8 cellular contexts compared by ENCODE assay signal in genomic region chr18:46169464-46169941, GRCh38.
A peak's percentile ranks its signal among the peaks of the same experiment; 100 is the strongest.
DNase-seq lines count a peak whose midpoint lies in the region; ATAC-seq and TF ChIP-seq lines count a peak whose summit lies in the region.
"Had no signal": no experiment of that assay in that cellular context is flagged by ENCODE, and none has a peak within 500 bp of the region (broad histone marks: within the 10 kb centered on the region; RNA-seq: fewer than 3 reads in every experiment).

No MANE protein-coding gene starts in this region.

- POLR2A ChIA-PET in GM10248 (lab: Yijun Ruan, JAX): interaction anchor here (0.5 kb wide), 1 partner anchor 13 kb away, joined by 9 read pairs; no protein-coding TSS in a partner anchor

- no peak for ATAC-seq in HG02763 (IDR thresholded peaks at IDR 0.05; ENCODE audit: unreplicated experiment)

- H3K79me2 ChIP-seq in OCI-LY1 (ENCODE audit: insufficient read depth, low read length) (peaks cover under 1% of the 10 kb centered on the region), osteoblast (ENCODE audit: insufficient read depth, low read length) (peaks cover 6% of the 10 kb centered on the region)

- H4K20me1 ChIP-seq in OCI-LY1 (ENCODE audit: insufficient read depth, low read length) (no peaks in the 10 kb centered on the region), osteoblast (ENCODE audit: insufficient read depth, low read length) (peaks cover 3% of the 10 kb centered on the region)

- H3K27me3 ChIP-seq in OCI-LY1 (ENCODE audit: insufficient read depth, low read length): no peaks in the 10 kb centered on the region
- H3K27me3 ChIP-seq in osteoblast (ENCODE audit: insufficient read depth, low read length): no peaks in the 10 kb centered on the region

- peak overlapping the region; percentile 66 for H3K27ac ChIP-seq in OCI-LY1 (ENCODE audit: low read depth, low read length, poor library complexity, severe bottlenecking)
- H3K27ac ChIP-seq in osteoblast (ENCODE audit: low read depth, low read length): peak overlapping the region; percentile 49

- H3K9me2 ChIP-seq in OCI-LY1 (ENCODE audit: low read depth, low read length): no peaks in the 10 kb centered on the region

- H3F3A ChIP-seq in OCI-LY1 (ENCODE audit: insufficient read depth, low read length): no peaks in the 10 kb centered on the region; the same call in 1 of the 2 replicates

- H3K9me3 ChIP-seq in OCI-LY1 (ENCODE audit: low read length) (no peaks in the 10 kb centered on the region), osteoblast (ENCODE audit: low read depth, low read length) (no peaks in the 10 kb centered on the region)

- H3K9ac ChIP-seq in OCI-LY1 (ENCODE audit: low read length): no peak overlapping the region

- TF ChIP-seq CTCF in GM12865 (IDR thresholded peaks at IDR 0.05; ENCODE audit: insufficient read depth, low read depth, low read length, missing control alignments): no peak
- TF ChIP-seq CTCF in OCI-LY1 (IDR thresholded peaks at IDR 0.05; ENCODE audit: low read length): no peak
- no peak for TF ChIP-seq CTCF in choroid plexus epithelial cell (conservative IDR thresholded peaks at IDR 0.05; ENCODE audit: low read depth, low read length)
- TF ChIP-seq CTCF in osteoblast (IDR thresholded peaks at IDR 0.05; ENCODE audit: extremely low read depth, low read depth, low read length): no peak
- TF ChIP-seq CTCF in GM10248 (IDR thresholded peaks at IDR 0.05; ENCODE audit: control extremely low read depth, extremely low read depth, low read depth, missing control alignments): no peak

- no peak overlapping the region for H3K4me3 ChIP-seq in GM12865 (ENCODE audit: low read depth, low read length)
- H3K4me3 ChIP-seq in OCI-LY1 (ENCODE audit: low read depth, low read length, poor library complexity, severe bottlenecking): no peak overlapping the region
- no peak overlapping the region for H3K4me3 ChIP-seq in choroid plexus epithelial cell (ENCODE audit: low read depth, low read length)
- H3K4me3 ChIP-seq in osteoblast (ENCODE audit: insufficient read depth, low read length): no peak overlapping the region

- CTCF ChIA-PET in GM10248 (lab: Yijun Ruan, JAX): interaction anchor here (0.7 to 1.2 kb wide), 4 partner anchors 11 to 489 kb away, joined by 3 to 8 read pairs (median 4); no protein-coding TSS in a partner anchor

- H3K4me1 ChIP-seq in OCI-LY1 (ENCODE audit: insufficient read depth, low read length, severe bottlenecking) (peaks cover 32% of the 10 kb centered on the region), osteoblast (ENCODE audit: insufficient read depth, low read length) (peaks cover 18% of the 10 kb centered on the region)

- no peaks in the 10 kb centered on the region for H3K36me3 ChIP-seq in OCI-LY1 (ENCODE audit: insufficient read depth, low read length)
- no peaks in the 10 kb centered on the region for H3K36me3 ChIP-seq in osteoblast (ENCODE audit: insufficient read depth, low read length)

- DNase-seq in GM12865 (ENCODE audit: low read depth) (peak; percentile 35), choroid plexus epithelial cell (ENCODE audit: low read depth) (peak; percentile 89), osteoblast (ENCODE audit: insufficient read length, low spot score, missing footprints) (peak; percentile 94), cortex of kidney (lab: John Stamatoyannopoulos, UW) (no peak), GM10248 (ENCODE audit: extremely low spot score) (no peak)
- DNase-seq: NCI-H774 had no signal

- H2AFZ ChIP-seq in OCI-LY1 (ENCODE audit: low read length) (no peak overlapping the region), osteoblast (ENCODE audit: low read length) (peak overlapping the region; percentile 83)

- H3K4me2 ChIP-seq in OCI-LY1 (ENCODE audit: low read length): no peak overlapping the region
- H3K4me2 ChIP-seq in osteoblast (ENCODE audit: insufficient read depth, low read length): peak overlapping the region; percentile 1

Comparison
In these comparisons a context has a peak if more than half of its experiments do, and no peak if none do; other contexts are left out.
1. DNase-seq: peak in GM12865 (single experiment), choroid plexus epithelial cell (single experiment) and osteoblast (single experiment); none in cortex of kidney (single experiment) and GM10248 (single experiment).